ENCODE assay signal across 25 cellular contexts in the genomic region with DNA sequence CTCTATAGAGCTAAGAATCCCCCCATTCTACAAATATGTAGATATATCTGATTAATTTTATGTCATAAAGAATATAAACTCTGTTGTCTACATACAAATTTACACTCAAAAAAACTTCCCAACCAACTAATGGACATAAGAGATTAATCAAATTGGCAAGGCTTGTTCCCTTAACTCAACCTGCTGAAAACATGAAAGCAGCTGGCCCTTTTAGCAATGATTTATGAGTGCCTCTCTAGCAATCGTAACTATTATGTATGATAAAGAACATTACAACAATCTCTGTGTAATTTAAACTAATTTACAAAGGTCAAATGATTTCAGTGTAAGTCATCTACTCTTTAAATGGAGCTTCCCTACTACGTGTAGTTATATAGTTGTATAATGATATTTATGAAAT.
"Had no signal": no experiment of that assay in that cellular context is flagged by ENCODE, and none has a peak within 500 bp of the region (broad histone marks: within the 10 kb centered on the region; RNA-seq: fewer than 3 reads in every experiment).

No MANE protein-coding gene starts in this region.

- ATAC-seq: activated CD4-positive, alpha-beta T cell treated with anti-CD3 and anti-CD28 coated beads for 36 hours; activated CD8-positive, alpha-beta memory T cell treated with anti-CD3 and anti-CD28 coated beads, Interleukin-2, amount 10 ng/mL, durations not matched to agents 7 days and 5 days; activated CD8-positive, alpha-beta T cell treated with anti-CD3 and anti-CD28 coated beads, Interleukin-2, amount 10 ng/mL, durations not matched to agents 7 days and 5 days; activated naive CD4-positive, alpha-beta T cell treated with anti-CD3 and anti-CD28 coated beads, Interleukin-2, amount 50 U/mL, for 72 hours; natural killer cell had no signal

- H3K27me3 ChIP-seq: esophagus squamous epithelium, neural progenitor cell, right atrium auricular region, tibial nerve had no signal

- H3K36me3 ChIP-seq: esophagus squamous epithelium, left ventricle myocardium inferior, neural progenitor cell, right atrium auricular region, tibial nerve had no signal

- H3K9me3 ChIP-seq: esophagus squamous epithelium, left ventricle myocardium inferior, right atrium auricular region, tibial nerve had no signal

- DNase-seq: activated CD4-positive, alpha-beta T cell treated with anti-CD3 and anti-CD28 coated beads for 36 hours; activated CD4-positive, CD25-positive, alpha-beta regulatory T cell; activated CD8-positive, alpha-beta memory T cell treated with anti-CD3 and anti-CD28 coated beads, Interleukin-2, amount 10 ng/mL, durations not matched to agents 7 days and 5 days; activated CD8-positive, alpha-beta T cell treated with anti-CD3 and anti-CD28 coated beads, Interleukin-2, amount 10 ng/mL, durations not matched to agents 7 days and 5 days; activated naive CD4-positive, alpha-beta T cell; activated T-cell treated with anti-CD3 and anti-CD28 coated beads, Interleukin-2, amount 50 U/mL, for 48 hours; effector CD8-positive, alpha-beta T cell; esophagus squamous epithelium; foreskin melanocyte; kidney glomerular epithelial cell; left ventricle myocardium inferior; mesendoderm; natural killer cell; occipital lobe; stimulated activated CD4-positive, alpha-beta T cell treated with anti-CD3 and anti-CD28 coated beads, Interleukin-15, amount 100 ng/mL, for 24 hours; stimulated activated CD4-positive, alpha-beta T cell treated with anti-CD3 and anti-CD28 coated beads, Interleukin-2, amount 100 ng/mL, for 24 hours; stimulated activated naive CD4-positive, alpha-beta T cell had no signal

- H3K4me3 ChIP-seq: esophagus squamous epithelium, left ventricle myocardium inferior, lung, neural progenitor cell, right atrium auricular region, tibial nerve had no signal

- H3K4me1 ChIP-seq: esophagus squamous epithelium, left ventricle myocardium inferior, neural progenitor cell, right atrium auricular region, tibial nerve had no signal

- H3K27ac ChIP-seq: epithelial cell of prostate, esophagus squamous epithelium, left ventricle myocardium inferior, neural progenitor cell, right atrium auricular region, tibial nerve had no signal

- FAIRE-seq: bronchial epithelial cell, endometrium had no signal
